Comparison of ENCODE assay signal across 8 cellular contexts in genomic region chr17:44557653-44558285, GRCh38. TPM values are rescaled to one million over a fixed set of nuclear protein-coding genes. Genes with fewer than 3 reads are reported as not detected.
DNase-seq lines count a peak whose midpoint lies in the region; TF ChIP-seq lines count a peak whose summit lies in the region.

No MANE protein-coding gene starts in this region.

- H4K5ac ChIP-seq in H9 (ENCODE audit: insufficient read length, low read depth, low read length): no peak overlapping the region

- peaks cover 3 to 14% (median 14%) of the 10 kb centered on the region in 3 experiments; a peak in 6 of 7 replicates for H3K36me3 Mint-ChIP-seq in H9 (ENCODE audit: insufficient read depth in 1 of 3, low read depth in 3 of 3)
- H3K36me3 Mint-ChIP-seq in T-helper 1 cell treated with Interleukin-12 subunit alpha and Interleukin-12 subunit beta and Interleukin-4 antibody, amounts not matched to agents 30 μg/mL and 1 μg/mL, for 36 hours (ENCODE audit: low read depth): no peaks in the 10 kb centered on the region
- H3K36me3 Mint-ChIP-seq in dendritic cell treated with granulocyte-macrophage colony-stimulating factor and Interleukin-4, amounts not matched to agents 40 ng/mL and 50 ng/mL, for 4 days (ENCODE audit: low read depth): peaks cover 62% of the 10 kb centered on the region

- TF ChIP-seq CTCF in BJ (IDR thresholded peaks at IDR 0.05; ENCODE audit: insufficient read depth, low read depth, low read length) (no peak), H9 (conservative IDR thresholded peaks at IDR 0.05) (no peak), tibial artery (IDR thresholded peaks at IDR 0.05) (no peak)

- H2BK15ac ChIP-seq in H9 (ENCODE audit: low read depth, low read length): no peak overlapping the region

- intact Hi-C loops in dendritic cell treated with granulocyte-macrophage colony-stimulating factor and Interleukin-4, amounts not matched to agents 40 ng/mL and 50 ng/mL, for 4 days (cut with micrococcal nuclease): no loop called here
- intact Hi-C loops in tibial artery (cut with DNase I; ENCODE audit: low total_unique reads): no loop called here

- H2BK12ac ChIP-seq in H9 (ENCODE audit: insufficient read length, low read depth, low read length): no peak overlapping the region

- H2AFZ ChIP-seq in H9 (ENCODE audit: low read length): no peak overlapping the region

- peaks cover 16% of the 10 kb centered on the region for H3K23me2 ChIP-seq in H9 (ENCODE audit: insufficient read length, low read depth, low read length, poor library complexity, severe bottlenecking)

- no peak overlapping the region for H3K27ac ChIP-seq in H9 (ENCODE audit: insufficient read length, low read depth, low read length)
- peak overlapping the region; percentile 85 for H3K27ac ChIP-seq in tibial artery

- H3K4me3 Mint-ChIP-seq in H9: peak overlapping the region; percentile 83 to 90
- peak overlapping the region; percentile 84 for H3K4me3 Mint-ChIP-seq in T-helper 1 cell treated with Interleukin-12 subunit alpha and Interleukin-12 subunit beta and Interleukin-4 antibody, amounts not matched to agents 30 μg/mL and 1 μg/mL, for 36 hours
- H3K4me3 Mint-ChIP-seq in dendritic cell treated with granulocyte-macrophage colony-stimulating factor and Interleukin-4, amounts not matched to agents 40 ng/mL and 50 ng/mL, for 4 days: peak overlapping the region; percentile 95

- H3K4me3 ChIP-seq in BJ (ENCODE audit: low read depth, low read length) (peak overlapping the region; percentile 76), tibial artery (peak overlapping the region; percentile 57 to 62)

- H3K56ac ChIP-seq in H9 (ENCODE audit: insufficient read length, low read depth, low read length): no peak overlapping the region

- H4K20me1 ChIP-seq in H9 (ENCODE audit: control insufficient read depth, insufficient read depth, insufficient read length): no peaks in the 10 kb centered on the region

- CTCF ChIA-PET in BJ (lab: Yijun Ruan, JAX): interaction anchor here (1.2 to 3.5 kb wide), 5 partner anchors 12 to 77 kb away, joined by 5 to 27 read pairs (median 9); no protein-coding TSS in a partner anchor

- peak overlapping the region; percentile 28 for H3K14ac ChIP-seq in H9 (ENCODE audit: insufficient read depth, low read length)

- H2BK20ac ChIP-seq in H9 (ENCODE audit: low read depth, low read length, poor library complexity, severe bottlenecking): no peak overlapping the region

- peak overlapping the region; percentile 61 to 98 (median 97) for H3K27ac Mint-ChIP-seq in H9
- peak overlapping the region; percentile 49 for H3K27ac Mint-ChIP-seq in T-helper 1 cell treated with Interleukin-12 subunit alpha and Interleukin-12 subunit beta and Interleukin-4 antibody, amounts not matched to agents 30 μg/mL and 1 μg/mL, for 36 hours
- peak overlapping the region; percentile 99 for H3K27ac Mint-ChIP-seq in dendritic cell treated with granulocyte-macrophage colony-stimulating factor and Interleukin-4, amounts not matched to agents 40 ng/mL and 50 ng/mL, for 4 days

- H3K23ac ChIP-seq in H9 (ENCODE audit: insufficient read length, low read depth, low read length): no peak overlapping the region

- H3K4me1 Mint-ChIP-seq in H9: peaks cover 47 to 63% of the 10 kb centered on the region in 2 experiments
- peaks cover 21% of the 10 kb centered on the region for H3K4me1 Mint-ChIP-seq in T-helper 1 cell treated with Interleukin-12 subunit alpha and Interleukin-12 subunit beta and Interleukin-4 antibody, amounts not matched to agents 30 μg/mL and 1 μg/mL, for 36 hours (ENCODE audit: low read depth)
- H3K4me1 Mint-ChIP-seq in dendritic cell treated with granulocyte-macrophage colony-stimulating factor and Interleukin-4, amounts not matched to agents 40 ng/mL and 50 ng/mL, for 4 days (ENCODE audit: low read depth): peaks cover 63% of the 10 kb centered on the region

- no peaks in the 10 kb centered on the region for H3K9me3 ChIP-seq in H9 (ENCODE audit: control insufficient read depth, low read depth, low read length)
- no peaks in the 10 kb centered on the region for H3K9me3 ChIP-seq in tibial artery

- no peak overlapping the region for H4K91ac ChIP-seq in H9 (ENCODE audit: insufficient read length, low read depth, low read length)

- H3T11ph ChIP-seq in H9 (ENCODE audit: low read length): no peak overlapping the region

- H3K9me3 Mint-ChIP-seq in H9: peaks cover 0 to 10% of the 10 kb centered on the region in 2 experiments; a peak in 1 of 5 replicates
- no peaks in the 10 kb centered on the region for H3K9me3 Mint-ChIP-seq in T-helper 1 cell treated with Interleukin-12 subunit alpha and Interleukin-12 subunit beta and Interleukin-4 antibody, amounts not matched to agents 30 μg/mL and 1 μg/mL, for 36 hours
- H3K9me3 Mint-ChIP-seq in dendritic cell treated with granulocyte-macrophage colony-stimulating factor and Interleukin-4, amounts not matched to agents 40 ng/mL and 50 ng/mL, for 4 days: no peaks in the 10 kb centered on the region

- no peak overlapping the region for H2BK5ac ChIP-seq in H9 (ENCODE audit: insufficient read length, low read length)

- no peak overlapping the region for H2BK120ac ChIP-seq in H9 (ENCODE audit: low read depth, low read length, poor library complexity, severe bottlenecking)

- no peak overlapping the region for H3K4ac ChIP-seq in H9 (ENCODE audit: low read depth, low read length)

- POLR2A ChIA-PET in BJ (lab: Charles Lee): interaction anchor here (0.8 to 2.4 kb wide), 3 partner anchors 14 to 30 kb away, joined by 3 to 23 read pairs (median 4); no protein-coding TSS in a partner anchor

- H4K8ac ChIP-seq in H9 (replicated peaks; ENCODE audit: insufficient read length, low read depth, low read length): no peak overlapping the region

- H2AK5ac ChIP-seq in H9 (ENCODE audit: insufficient read length, low read length): no peak overlapping the region

- H3K9ac ChIP-seq in H9 (ENCODE audit: extremely low read depth, insufficient read length, low read length): peak overlapping the region; percentile 39

- peaks cover 12% of the 10 kb centered on the region for H3K4me1 ChIP-seq in H9 (ENCODE audit: insufficient read depth, low read length)
- H3K4me1 ChIP-seq in tibial artery: peaks cover 0 to 37% (median 22%) of the 10 kb centered on the region in 4 donors

- H3K79me2 ChIP-seq in H9 (ENCODE audit: insufficient read depth, low read length): no peaks in the 10 kb centered on the region

- WGBS in H9 (ENCODE audit: extremely low coverage, insufficient read length, low lambda C conversion rate): no CpG with 5 or more reads among the region's 69 CpGs

- H3K27me3 ChIP-seq in BJ (ENCODE audit: control insufficient read depth, insufficient read depth, low read length) (no peaks in the 10 kb centered on the region), H9 (ENCODE audit: insufficient read depth, low read length) (peaks cover 28% of the 10 kb centered on the region), tibial artery (no peaks in the 10 kb centered on the region)

- H3K18ac ChIP-seq in H9 (ENCODE audit: insufficient read length, low read depth, low read length): peak overlapping the region; percentile 47

- DNase-seq in BJ (ENCODE audit: low read depth) (no peak), H9 (peak; percentile 76), lung microvascular endothelial cell (ENCODE audit: low read depth in 2 of 2) (peak; percentile 48 to 52), tibial artery (peak; percentile 61 to 69), NCI-H128 (lab: John Stamatoyannopoulos, UW; ENCODE audit: unreplicated experiment) (no peak), Ammon's horn (ENCODE audit: low spot score) (no peak)

- peaks cover 56% of the 10 kb centered on the region for H3K27me3 Mint-ChIP-seq in H9 (ENCODE audit: low read depth)
- peaks cover 77% of the 10 kb centered on the region for H3K27me3 Mint-ChIP-seq in T-helper 1 cell treated with Interleukin-12 subunit alpha and Interleukin-12 subunit beta and Interleukin-4 antibody, amounts not matched to agents 30 μg/mL and 1 μg/mL, for 36 hours (ENCODE audit: low read depth)
- peaks cover 3% of the 10 kb centered on the region for H3K27me3 Mint-ChIP-seq in dendritic cell treated with granulocyte-macrophage colony-stimulating factor and Interleukin-4, amounts not matched to agents 40 ng/mL and 50 ng/mL, for 4 days

- peak overlapping the region; percentile 83 for H3K4me2 ChIP-seq in H9 (ENCODE audit: insufficient read depth, insufficient read length, low read length)

- H3K36me3 ChIP-seq in BJ (ENCODE audit: control insufficient read depth, insufficient read depth, low read length) (peaks cover 6% of the 10 kb centered on the region), tibial artery (no peaks in the 10 kb centered on the region)

- H3K79me1 ChIP-seq in H9 (ENCODE audit: insufficient read depth, low read depth, low read length, poor library complexity, severe bottlenecking): no peaks in the 10 kb centered on the region

RNA-seq across cellular contexts. Expression of gene FZD2, which starts 0.5 kb away (rescaled TPM):
- 57.1 and 93.1 TPM in 2 replicates for polyA plus RNA-seq in BJ (2011; rRNA removed)
- 95.2 and 116 TPM in 2 replicates for polyA minus RNA-seq in BJ (2011; rRNA and poly(A)+ RNA removed)
- total RNA-seq in H9 (2021) (17.4 and 18.2 TPM in 2 replicates), lung microvascular endothelial cell (under 0.01 and 0.22 TPM in 2 replicates)

RNA-seq across cellular contexts. Expression of gene GPATCH8, which starts 54.6 kb away (rescaled TPM):
- polyA plus RNA-seq in BJ (2011; rRNA removed): 12.4 and 13.7 TPM in 2 replicates
- polyA minus RNA-seq in BJ (2011; rRNA and poly(A)+ RNA removed): 13.8 and 14.1 TPM in 2 replicates
- total RNA-seq in H9 (2021) (49.1 and 51.5 TPM in 2 replicates), lung microvascular endothelial cell (6.9 and 8.5 TPM in 2 replicates)

Comparison
In these comparisons a context has a peak if more than half of its experiments do, and no peak if none do; other contexts are left out.
1. DNase-seq: peak in H9 (single experiment), lung microvascular endothelial cell (2 of 2) and tibial artery (2 of 2); none in BJ (single experiment), NCI-H128 (single experiment) and Ammon's horn (single experiment).
2. H3K27ac Mint-ChIP-seq: peak in every context shown above with its lines; median percentile 99 in dendritic cell treated with granulocyte-macrophage colony-stimulating factor and Interleukin-4, amounts not matched to agents 40 ng/mL and 50 ng/mL, for 4 days; 97 in H9; 49 in T-helper 1 cell treated with Interleukin-12 subunit alpha and Interleukin-12 subunit beta and Interleukin-4 antibody, amounts not matched to agents 30 μg/mL and 1 μg/mL, for 36 hours.
3. RNA of gene FZD2, which starts 0.5 kb away (total RNA-seq): 17.4 to 18.2 TPM in H9; under 0.01 to 0.22 TPM in lung microvascular endothelial cell; every median in the first group is over 10 times any median in the second.
4. Peak in every context shown above with its lines, with median percentiles within 50 percentile points of each other: H3K4me3 Mint-ChIP-seq.